Comparison of ENCODE assay signal across 8 cellular contexts in genomic region chr2:64328415-64328722, GRCh38.
DNase-seq lines count a peak whose midpoint lies in the region; ATAC-seq and TF ChIP-seq lines count a peak whose summit lies in the region.

No MANE protein-coding gene starts in this region.

- H3K18ac ChIP-seq in neuronal stem cell (ENCODE audit: low read length): no peak overlapping the region

- no peaks in the 10 kb centered on the region for H3K79me1 ChIP-seq in neuronal stem cell (ENCODE audit: low read depth, low read length)

- no peak overlapping the region for H4K91ac ChIP-seq in neuronal stem cell (ENCODE audit: low read depth, low read length, poor library complexity)

- H3K36me3 ChIP-seq in CD4-positive, CD25-positive, alpha-beta regulatory T cell (ENCODE audit: control insufficient read depth, insufficient read depth, low read length): no peaks in the 10 kb centered on the region
- H3K36me3 ChIP-seq in neuronal stem cell (replicated peaks in 1 of 2; ENCODE audit: control insufficient read depth in 2 of 2, insufficient read depth in 2 of 2, low read length in 2 of 2): no peaks in the 10 kb centered on the region

- no peak overlapping the region for H2BK12ac ChIP-seq in neuronal stem cell (ENCODE audit: low read length)

- peaks cover 17 to 74% (median 45%) of the 10 kb centered on the region in 4 donors for H3K4me1 Mint-ChIP-seq in CD4-positive, CD25-positive, alpha-beta regulatory T cell
- peaks cover 34% of the 10 kb centered on the region for H3K4me1 Mint-ChIP-seq in dendritic cell treated with granulocyte-macrophage colony-stimulating factor and Interleukin-4, amounts not matched to agents 40 ng/mL and 50 ng/mL, for 4 days (ENCODE audit: low read depth)

- H3K4ac ChIP-seq in neuronal stem cell (ENCODE audit: low read length): no peak overlapping the region

- no peak overlapping the region for H3K4me3 ChIP-seq in CD4-positive, CD25-positive, alpha-beta regulatory T cell (ENCODE audit: low read depth, low read length)
- no peak overlapping the region for H3K4me3 ChIP-seq in neuronal stem cell (ENCODE audit: low read length in 2 of 2)

- H3K9ac ChIP-seq in neuronal stem cell (ENCODE audit: low read depth, low read length, poor library complexity): no peak overlapping the region

- peak overlapping the region; percentile 78 for H3K27ac ChIP-seq in CD4-positive, CD25-positive, alpha-beta regulatory T cell (ENCODE audit: insufficient read depth, low read length, poor library complexity, severe bottlenecking)
- no peak overlapping the region for H3K27ac ChIP-seq in neuronal stem cell (replicated peaks; ENCODE audit: low read length)

- no peak overlapping the region for H2BK120ac ChIP-seq in neuronal stem cell (ENCODE audit: low read depth, low read length)

- no CpG with 5 or more reads among the region's 8 CpGs for WGBS in neuronal stem cell (ENCODE audit: extremely low coverage in 2 of 2, insufficient read length in 2 of 2, insufficient replicate concordance in 1 of 2), 2 donors

- H3K4me1 ChIP-seq in CD4-positive, CD25-positive, alpha-beta regulatory T cell (ENCODE audit: control insufficient read depth, insufficient read depth, low read length, poor library complexity, severe bottlenecking): peaks cover 54% of the 10 kb centered on the region
- peaks cover 16 to 22% of the 10 kb centered on the region in 2 donors for H3K4me1 ChIP-seq in neuronal stem cell (ENCODE audit: control insufficient read depth in 2 of 2, insufficient read depth in 1 of 2, low read depth in 1 of 2, low read length in 2 of 2)

- no peaks in the 10 kb centered on the region for H3K9me3 ChIP-seq in CD4-positive, CD25-positive, alpha-beta regulatory T cell (ENCODE audit: control insufficient read depth in 2 of 2, low read length in 2 of 2)
- no peaks in the 10 kb centered on the region for H3K9me3 ChIP-seq in neuronal stem cell (replicated peaks in 1 of 2; ENCODE audit: control insufficient read depth in 2 of 2, insufficient read depth in 1 of 2, low read depth in 1 of 2, low read length in 2 of 2)

- H4K8ac ChIP-seq in neuronal stem cell (ENCODE audit: low read depth, low read length): no peak overlapping the region

- H2BK15ac ChIP-seq in neuronal stem cell (ENCODE audit: low read length): no peak overlapping the region

- H2BK5ac ChIP-seq in neuronal stem cell (ENCODE audit: low read length): no peak overlapping the region

- H3K36me3 Mint-ChIP-seq in CD4-positive, CD25-positive, alpha-beta regulatory T cell: no peaks in the 10 kb centered on the region
- H3K36me3 Mint-ChIP-seq in dendritic cell treated with granulocyte-macrophage colony-stimulating factor and Interleukin-4, amounts not matched to agents 40 ng/mL and 50 ng/mL, for 4 days (ENCODE audit: low read depth): no peaks in the 10 kb centered on the region

- DNase-seq in CD4-positive, CD25-positive, alpha-beta regulatory T cell: no peak
- DNase-seq in GM20000 (ENCODE audit: low spot score) (peak; percentile 45), neuronal stem cell (ENCODE audit: low spot score) (no peak), OCI-M1 (lab: John Stamatoyannopoulos, UW) (no peak)
- DNase-seq in stimulated activated naive CD4-positive, alpha-beta T cell treated with Interleukin-2 at 50 U/mL for 16 hours (lab: John Stamatoyannopoulos, UW): no peak

- H3K9me3 Mint-ChIP-seq in CD4-positive, CD25-positive, alpha-beta regulatory T cell: no peaks in the 10 kb centered on the region
- no peaks in the 10 kb centered on the region for H3K9me3 Mint-ChIP-seq in dendritic cell treated with granulocyte-macrophage colony-stimulating factor and Interleukin-4, amounts not matched to agents 40 ng/mL and 50 ng/mL, for 4 days

- H3K23ac ChIP-seq in neuronal stem cell (ENCODE audit: low read depth, low read length, poor library complexity): no peak overlapping the region

- H3K27me3 Mint-ChIP-seq in CD4-positive, CD25-positive, alpha-beta regulatory T cell: no peaks in the 10 kb centered on the region
- H3K27me3 Mint-ChIP-seq in dendritic cell treated with granulocyte-macrophage colony-stimulating factor and Interleukin-4, amounts not matched to agents 40 ng/mL and 50 ng/mL, for 4 days: peaks cover 2% of the 10 kb centered on the region

- no peak for TF ChIP-seq CTCF in GM20000 (IDR thresholded peaks at IDR 0.05; ENCODE audit: extremely low read depth, missing control alignments)

- H3K14ac ChIP-seq in neuronal stem cell (ENCODE audit: low read length): no peak overlapping the region

- no peaks in the 10 kb centered on the region for H3K27me3 ChIP-seq in CD4-positive, CD25-positive, alpha-beta regulatory T cell (ENCODE audit: control insufficient read depth, insufficient read depth, low read length)
- H3K27me3 ChIP-seq in neuronal stem cell (ENCODE audit: control insufficient read depth in 3 of 3, insufficient read depth in 3 of 3, low read depth in 1 of 3, low read length in 3 of 3): no peaks in the 10 kb centered on the region

- no peak overlapping the region for H2AK5ac ChIP-seq in neuronal stem cell (ENCODE audit: low read depth, low read length)

- intact Hi-C loops in dendritic cell treated with granulocyte-macrophage colony-stimulating factor and Interleukin-4, amounts not matched to agents 40 ng/mL and 50 ng/mL, for 4 days (cut with micrococcal nuclease): no loop called here

- no peak overlapping the region for H3K4me2 ChIP-seq in neuronal stem cell (ENCODE audit: insufficient read depth, low read length, poor library complexity, severe bottlenecking)

- H3K4me3 Mint-ChIP-seq in CD4-positive, CD25-positive, alpha-beta regulatory T cell: peak overlapping the region in 3 of 4 donors; percentile 73 to 93 (median 84)
- H3K4me3 Mint-ChIP-seq in dendritic cell treated with granulocyte-macrophage colony-stimulating factor and Interleukin-4, amounts not matched to agents 40 ng/mL and 50 ng/mL, for 4 days: no peak overlapping the region

- peak overlapping the region; percentile 97 to 100 (median 99) for H3K27ac Mint-ChIP-seq in CD4-positive, CD25-positive, alpha-beta regulatory T cell
- peak overlapping the region; percentile 55 for H3K27ac Mint-ChIP-seq in dendritic cell treated with granulocyte-macrophage colony-stimulating factor and Interleukin-4, amounts not matched to agents 40 ng/mL and 50 ng/mL, for 4 days

- H2AFZ ChIP-seq in neuronal stem cell (ENCODE audit: low read length): peak overlapping the region; percentile 59

- ATAC-seq in CD4-positive, CD25-positive, alpha-beta regulatory T cell (ENCODE audit: low read depth in 2 of 2): no peak
- no peak for ATAC-seq in HG03342 (IDR thresholded peaks at IDR 0.05; ENCODE audit: unreplicated experiment)
- no peak for ATAC-seq in HG02981 (IDR thresholded peaks at IDR 0.05; ENCODE audit: unreplicated experiment)
